In the genomic region with DNA sequence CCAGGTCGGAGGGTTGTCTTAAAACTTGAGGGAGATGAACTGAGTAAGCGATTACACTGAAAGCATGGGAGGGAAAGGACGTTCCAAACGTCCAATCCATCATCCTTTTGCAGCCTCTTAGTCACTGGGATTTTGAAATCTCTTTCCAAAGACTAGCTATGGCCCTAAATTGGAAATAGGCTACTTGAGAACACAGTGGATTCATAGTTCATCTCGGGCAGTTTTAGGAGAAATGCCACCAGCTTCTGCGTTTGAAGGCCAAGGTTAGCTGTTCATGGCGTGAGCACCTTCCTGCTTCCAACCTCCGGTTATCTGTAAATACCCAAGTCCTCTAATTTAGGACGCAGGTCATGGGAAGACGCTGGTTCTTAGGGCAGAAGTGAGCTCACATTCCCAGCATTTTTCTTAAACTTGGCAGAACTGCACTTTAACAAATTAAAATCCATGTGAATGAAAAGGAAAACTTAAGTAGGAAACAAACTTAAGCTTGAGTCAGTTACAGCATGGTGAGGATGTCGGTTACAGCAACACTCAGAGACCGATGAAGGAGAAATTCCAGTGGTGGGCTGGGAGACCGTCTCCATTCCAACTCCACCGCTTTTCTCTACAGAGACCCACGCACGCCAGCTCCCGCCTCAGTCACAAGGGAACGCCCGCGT, we compare ENCODE assay signal across 7 cellular contexts. TPM values are rescaled to one million over a fixed set of nuclear protein-coding genes. Genes with fewer than 3 reads are reported as not detected.
DNase-seq lines count a peak whose midpoint lies in the region; TF ChIP-seq lines count a peak whose summit lies in the region.

No MANE protein-coding gene starts in this region.

- no peaks in the 10 kb centered on the region for H3K27me3 ChIP-seq in breast epithelium
- peaks cover 22% of the 10 kb centered on the region for H3K27me3 ChIP-seq in mesendoderm (ENCODE audit: insufficient read depth, low read length, poor library complexity)

- peak overlapping the region; percentile 39 for H4K8ac ChIP-seq in mesendoderm (ENCODE audit: low read depth, low read length)

- no peak overlapping the region for H2AK5ac ChIP-seq in mesendoderm (ENCODE audit: low read length)

- no peaks in the 10 kb centered on the region for H3K79me1 ChIP-seq in mesendoderm (ENCODE audit: low read length)

- peak; percentile 12 for DNase-seq in GM13977 (ENCODE audit: low spot score)
- no peak for DNase-seq in breast epithelium (ENCODE audit: low spot score in 2 of 2)
- peak; percentile 3 for DNase-seq in mesendoderm
- DNase-seq in pons (ENCODE audit: low spot score): no peak
- DNase-seq in HT-29 (ENCODE audit: low spot score): no peak
- DNase-seq in NCI-H2081 treated with DMSO at 0.1 percent for 48 hours (lab: John Stamatoyannopoulos, UW): no peak

- peak overlapping the region; percentile 79 for H3K9ac ChIP-seq in mesendoderm (ENCODE audit: low read length)

- no peak overlapping the region for H2BK5ac ChIP-seq in mesendoderm (ENCODE audit: low read length)

- no peaks in the 10 kb centered on the region for H3K79me2 ChIP-seq in mesendoderm (ENCODE audit: control insufficient read depth, insufficient read depth, low read length)

- H3K36me3 ChIP-seq in KOPT-K1 (ENCODE audit: insufficient read depth, low read length) (no peaks in the 10 kb centered on the region), breast epithelium (no peaks in the 10 kb centered on the region), mesendoderm (ENCODE audit: control insufficient read depth, insufficient read depth, low read length) (no peaks in the 10 kb centered on the region)

- in situ Hi-C loops in GM13977 (cut with MboI; ENCODE audit: low pct_unique_long_range_greater_than_20kb, low sequenced_read_pairs, unreplicated experiment): loop anchor here (25.0 kb wide), 1 partner anchor 610 kb away; a partner anchor contains a TSS

- H3K18ac ChIP-seq in mesendoderm (ENCODE audit: low read length): no peak overlapping the region

- intact Hi-C loops in breast epithelium (cut with DNase I; ENCODE audit: low total_unique reads): loop anchor here (5.0 kb wide), 1 partner anchor 375 kb away; no protein-coding TSS in a partner anchor

- TF ChIP-seq POLR2A in breast epithelium (IDR thresholded peaks at IDR 0.05): peak; percentile 31

- no CpG with 5 or more reads among the region's 20 CpGs for WGBS in mesendoderm (ENCODE audit: extremely low coverage, insufficient coverage, low lambda C conversion rate)

- no peak overlapping the region for H4K5ac ChIP-seq in mesendoderm (ENCODE audit: low read length)

- peak overlapping the region; percentile 54 for H3K27ac ChIP-seq in KOPT-K1 (ENCODE audit: low read depth, low read length, poor library complexity, severe bottlenecking)
- peak overlapping the region; percentile 73 to 84 for H3K27ac ChIP-seq in breast epithelium
- no peak overlapping the region for H3K27ac ChIP-seq in mesendoderm (ENCODE audit: low read depth, low read length)

- no peak for TF ChIP-seq CTCF in GM13977 (IDR thresholded peaks at IDR 0.05; ENCODE audit: extremely low read depth, insufficient read depth, missing control alignments)
- no peak for TF ChIP-seq CTCF in breast epithelium (IDR thresholded peaks at IDR 0.05)

- H3K9me3 ChIP-seq in KOPT-K1 (ENCODE audit: insufficient read depth, low read length, poor library complexity, severe bottlenecking): no peaks in the 10 kb centered on the region
- no peaks in the 10 kb centered on the region for H3K9me3 ChIP-seq in breast epithelium

- H2BK120ac ChIP-seq in mesendoderm (ENCODE audit: low read depth, low read length): no peak overlapping the region

- H3K23ac ChIP-seq in mesendoderm (ENCODE audit: low read length): no peak overlapping the region

- H2BK15ac ChIP-seq in mesendoderm (replicated peaks; ENCODE audit: low read depth): no peak overlapping the region

- peak overlapping the region; percentile 90 for H3K56ac ChIP-seq in mesendoderm (ENCODE audit: low read length)

- no peak overlapping the region for H3K4ac ChIP-seq in mesendoderm (ENCODE audit: low read depth, low read length)

- H3K4me1 ChIP-seq in breast epithelium (no peaks in the 10 kb centered on the region), mesendoderm (ENCODE audit: control insufficient read depth, low read depth, low read length) (peaks cover 5% of the 10 kb centered on the region)

- H3K4me3 ChIP-seq in breast epithelium (peak overlapping the region; percentile 74 to 82 (median 78)), mesendoderm (ENCODE audit: low read length) (peak overlapping the region; percentile 85)

- peak overlapping the region; percentile 91 for H3K4me2 ChIP-seq in mesendoderm (ENCODE audit: low read length)

RNA-seq across cellular contexts. Expression of a gene that starts 0.7 kb away (rescaled TPM):
- total RNA-seq in breast epithelium: 1 to 10 TPM; 1.9 to 5.9 (median 2.3) TPM
- 0.34 TPM for polyA plus RNA-seq in mesendoderm (2013, experiment 1 of 2)
- polyA plus RNA-seq in mesendoderm (2013, experiment 2 of 2): 0.32 TPM
- total RNA-seq in HT-29 (2014; rRNA removed; shearing (Covaris generic)): 3.0 and 3.1 TPM in 2 replicates

Comparison
In these comparisons a context has a peak if more than half of its experiments do, and no peak if none do; other contexts are left out.
1. DNase-seq: peak in GM13977 (single experiment) and mesendoderm (single experiment); none in breast epithelium (0 of 2), pons (single experiment), HT-29 (single experiment) and NCI-H2081 treated with DMSO at 0.1 percent for 48 hours (single experiment).